In genomic region chr1:98794196-98794886, GRCh38 we compare ENCODE assay signal across 8 cellular contexts.
DNase-seq lines count a peak whose midpoint lies in the region; FAIRE-seq and TF ChIP-seq lines count a peak whose summit lies in the region.

No MANE protein-coding gene starts in this region.

- no peaks in the 10 kb centered on the region for H3K9me3 Mint-ChIP-seq in astrocyte (ENCODE audit: unreplicated experiment)

- H3K36me3 ChIP-seq in SU-DHL-6 (ENCODE audit: low read length) (no peaks in the 10 kb centered on the region), astrocyte (ENCODE audit: insufficient read depth, low read length) (no peaks in the 10 kb centered on the region), iPS DF 6.9 (ENCODE audit: control insufficient read depth, insufficient read depth, low read length) (no peaks in the 10 kb centered on the region)

- no peak overlapping the region for H3K4me3 ChIP-seq in SU-DHL-6 (ENCODE audit: insufficient read depth, low read length, poor library complexity, severe bottlenecking)
- H3K4me3 ChIP-seq in astrocyte (ENCODE audit: insufficient read depth, low read depth, low read length): no peak overlapping the region
- no peak overlapping the region for H3K4me3 ChIP-seq in iPS DF 6.9 (ENCODE audit: low read length)

- H3K36me3 Mint-ChIP-seq in astrocyte (ENCODE audit: low read depth, unreplicated experiment): no peaks in the 10 kb centered on the region

- H4K20me1 ChIP-seq in SU-DHL-6 (ENCODE audit: low read depth, low read length): no peaks in the 10 kb centered on the region
- H4K20me1 ChIP-seq in astrocyte (ENCODE audit: insufficient read depth, low read length): no peaks in the 10 kb centered on the region

- CTCF ChIA-PET in HEK293T (lab: Yijun Ruan, JAX): interaction anchor here (0.6 to 1.6 kb wide), 7 partner anchors 33 to 686 kb away, joined by 3 to 4 read pairs (median 3); no protein-coding TSS in a partner anchor

- peak; percentile 54 for TF ChIP-seq CTCF in SU-DHL-6 (IDR thresholded peaks at IDR 0.05; ENCODE audit: insufficient read depth, low read length, poor library complexity, severe bottlenecking)
- peak; percentile 91 for TF ChIP-seq CTCF in astrocyte (IDR thresholded peaks at IDR 0.05; ENCODE audit: insufficient read depth, low read depth, low read length)

- no peak overlapping the region for H3K4me3 Mint-ChIP-seq in astrocyte (ENCODE audit: unreplicated experiment)

- POLR2A ChIA-PET in HEK293T (lab: Yijun Ruan, JAX): no interaction called here

- H3K4me1 Mint-ChIP-seq in astrocyte (ENCODE audit: low read depth, unreplicated experiment): peaks cover 4% of the 10 kb centered on the region

- H3K27me3 Mint-ChIP-seq in astrocyte (ENCODE audit: low read depth, unreplicated experiment): peaks cover 2% of the 10 kb centered on the region

- H3K79me2 ChIP-seq in SU-DHL-6 (ENCODE audit: insufficient read depth, low read length) (no peaks in the 10 kb centered on the region), astrocyte (ENCODE audit: insufficient read depth, low read length) (no peaks in the 10 kb centered on the region)

- no peaks in the 10 kb centered on the region for H3K4me1 ChIP-seq in astrocyte (ENCODE audit: insufficient read depth, low read length)
- H3K4me1 ChIP-seq in iPS DF 6.9 (ENCODE audit: control insufficient read depth, insufficient read depth, low read length): no peaks in the 10 kb centered on the region

- no peak overlapping the region for H3K27ac Mint-ChIP-seq in astrocyte (ENCODE audit: unreplicated experiment)

- peak; percentile 75 for FAIRE-seq in astrocyte (lab: Jason Lieb, UNC)

- H3K27me3 ChIP-seq in SU-DHL-6 (ENCODE audit: low read length): no peaks in the 10 kb centered on the region
- H3K27me3 ChIP-seq in astrocyte (ENCODE audit: insufficient read depth, low read length): no peaks in the 10 kb centered on the region
- no peaks in the 10 kb centered on the region for H3K27me3 ChIP-seq in iPS DF 6.9 (ENCODE audit: control insufficient read depth, insufficient read depth, low read length)

- no CpG with 5 or more reads among the region's 3 CpGs for WGBS in iPS DF 6.9 (ENCODE audit: insufficient coverage, insufficient read length)

- H3F3A ChIP-seq in SU-DHL-6 (ENCODE audit: insufficient read depth): no peaks in the 10 kb centered on the region

- H3K9me3 ChIP-seq in SU-DHL-6 (ENCODE audit: insufficient read depth, low read length) (no peaks in the 10 kb centered on the region), astrocyte (ENCODE audit: insufficient read depth, low read depth, low read length) (no peaks in the 10 kb centered on the region), iPS DF 6.9 (ENCODE audit: control insufficient read depth, insufficient read depth, low read length) (no peaks in the 10 kb centered on the region)

- H3K9ac ChIP-seq in SU-DHL-6 (ENCODE audit: low read length) (no peak overlapping the region), astrocyte (ENCODE audit: low read length) (no peak overlapping the region)

- H3K4me2 ChIP-seq in SU-DHL-6 (ENCODE audit: low read depth, low read length, poor library complexity, severe bottlenecking) (no peak overlapping the region), astrocyte (ENCODE audit: low read length) (no peak overlapping the region)

- no peak overlapping the region for H2AFZ ChIP-seq in SU-DHL-6 (ENCODE audit: low read depth, low read length, severe bottlenecking)
- no peak overlapping the region for H2AFZ ChIP-seq in astrocyte (ENCODE audit: low read depth, low read length)

- DNase-seq in activated gamma-delta T cell treated with Interleukin-2 at 50 U/mL for 16 hours (peak; percentile 51), activated gamma-delta T cell (lab: John Stamatoyannopoulos, UW) (no peak), HEK293T (ENCODE audit: extremely low spot score) (peak; percentile 69), M059J (ENCODE audit: low read depth) (peak; percentile 69), astrocyte (ENCODE audit: low read depth) (peak; percentile 51), iPS DF 6.9 (ENCODE audit: low read depth, low spot score) (peak; percentile 52)
- DNase-seq in stimulated activated CD4-positive, alpha-beta T cell treated with anti-CD3 and anti-CD28 coated beads, Interleukin-1b, Interleukin-23, amount 100 ng/mL, for 24 hours (ENCODE audit: low read depth in 4 of 4, low spot score in 1 of 4): peak in 3 of 4 experiments; percentile 7 to 9 (median 7)

- no peaks in the 10 kb centered on the region for H3K9me2 ChIP-seq in SU-DHL-6 (replicated peaks; ENCODE audit: insufficient read depth, low read length)

- H3K27ac ChIP-seq in SU-DHL-6 (ENCODE audit: low read depth, low read length) (no peak overlapping the region), astrocyte (ENCODE audit: low read depth, low read length) (no peak overlapping the region), iPS DF 6.9 (ENCODE audit: low read length) (no peak overlapping the region)

TF ChIP-seq in HEK293T, 16 proteins besides CTCF, POLR2A, EP300 and RAD21:
- TF ChIP-seq CTBP1 (IDR thresholded peaks at IDR 0.05; ENCODE audit: borderline replicate concordance): no peak
- TF ChIP-seq ZNF384 (IDR thresholded peaks at IDR 0.05): no peak
- TF ChIP-seq ARNT (IDR thresholded peaks at IDR 0.05): no peak
- no peak for TF ChIP-seq SP1 (IDR thresholded peaks at IDR 0.05)
- no peak for TF ChIP-seq FOXA1 (IDR thresholded peaks at IDR 0.05)
- no peak for TF ChIP-seq TARDBP (IDR thresholded peaks at IDR 0.05)
- TF ChIP-seq FOXK2 (IDR thresholded peaks at IDR 0.05): no peak
- TF ChIP-seq, protein P1, sequence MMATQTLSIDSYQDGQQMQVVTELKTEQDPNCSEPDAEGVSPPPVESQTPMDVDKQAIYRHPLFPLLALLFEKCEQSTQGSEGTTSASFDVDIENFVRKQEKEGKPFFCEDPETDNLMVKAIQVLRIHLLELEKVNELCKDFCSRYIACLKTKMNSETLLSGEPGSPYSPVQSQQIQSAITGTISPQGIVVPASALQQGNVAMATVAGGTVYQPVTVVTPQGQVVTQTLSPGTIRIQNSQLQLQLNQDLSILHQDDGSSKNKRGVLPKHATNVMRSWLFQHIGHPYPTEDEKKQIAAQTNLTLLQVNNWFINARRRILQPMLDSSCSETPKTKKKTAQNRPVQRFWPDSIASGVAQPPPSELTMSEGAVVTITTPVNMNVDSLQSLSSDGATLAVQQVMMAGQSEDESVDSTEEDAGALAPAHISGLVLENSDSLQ (IDR thresholded peaks at IDR 0.05): no peak
